19 cellular contexts compared by ENCODE assay signal in the genomic region with DNA sequence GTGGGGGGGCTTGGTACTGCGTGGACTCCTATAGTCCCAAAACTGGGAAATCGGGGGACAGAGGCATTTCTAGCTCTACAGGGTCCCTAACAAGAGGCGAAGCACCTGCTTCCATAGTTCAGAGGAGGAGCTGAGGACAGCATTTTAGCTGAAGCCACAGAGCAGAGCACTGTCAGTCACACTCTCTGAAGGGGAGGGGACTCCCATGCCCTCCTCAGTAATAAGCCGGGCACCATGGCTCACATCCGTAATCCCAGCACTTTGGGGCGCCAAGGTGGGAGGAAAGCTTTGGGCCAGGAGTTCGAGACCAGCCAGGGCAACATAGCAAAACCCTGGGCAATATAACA. TPM values are rescaled to one million over a fixed set of nuclear protein-coding genes. Genes with fewer than 3 reads are reported as not detected.
DNase-seq lines count a peak whose midpoint lies in the region; ATAC-seq and TF ChIP-seq lines count a peak whose summit lies in the region.
"Had no signal": no experiment of that assay in that cellular context is flagged by ENCODE, and none has a peak within 500 bp of the region (broad histone marks: within the 10 kb centered on the region; RNA-seq: fewer than 3 reads in every experiment).

No MANE protein-coding gene starts in this region.

- ATAC-seq in WTC11 (peak; percentile 19), left lobe of liver (peak; percentile 34)
- ATAC-seq: stimulated activated memory B cell treated with anti-CD40 and anti-IgM and Interleukin-4, amounts not matched to agents 10 μg/mL and 1 μg/mL and 100 μg/mL, for 72 hours had no signal

- H3K4me2 ChIP-seq in osteoblast (ENCODE audit: insufficient read depth, low read length) = no peak overlapping the region

- no peaks in the 10 kb centered on the region for H3K9me3 ChIP-seq in HUES64 (ENCODE audit: insufficient read depth, low read depth, low read length)
- no peaks in the 10 kb centered on the region for H3K9me3 ChIP-seq in osteoblast (ENCODE audit: low read depth, low read length)
- H3K9me3 ChIP-seq: ascending aorta; BLaER1 treated with 17β-estradiol and CSF1 and Interleukin-3, amounts not matched to agents 10 nM and 100 nM; thyroid gland had no signal

- CTCF ChIA-PET in WTC11 (lab: Charles Lee) = interaction anchor here (0.7 to 4.3 kb wide), 4 partner anchors 11 to 256 kb away, joined by 3 to 58 read pairs (median 5); no protein-coding TSS in a partner anchor

- H3K36me3 ChIP-seq in HUES64 (ENCODE audit: insufficient read depth, low read length) (no peaks in the 10 kb centered on the region), osteoblast (ENCODE audit: insufficient read depth, low read length) (no peaks in the 10 kb centered on the region)
- H3K36me3 ChIP-seq: ascending aorta; BLaER1 treated with 17β-estradiol and CSF1 and Interleukin-3, amounts not matched to agents 10 nM and 100 nM; thyroid gland had no signal

- no peaks in the 10 kb centered on the region for H3K36me3 Mint-ChIP-seq in WTC11
- H3K36me3 Mint-ChIP-seq: naive B cell; stimulated activated memory B cell treated with anti-CD40 and anti-IgM and Interleukin-4, amounts not matched to agents 10 μg/mL and 1 μg/mL and 100 μg/mL, for 72 hours had no signal

- WGBS in HUES64 = 26% methylated on average over 7 of the region's 7 CpGs

- H3K9ac ChIP-seq in HUES64 (ENCODE audit: low read depth, low read length) = no peak overlapping the region

- H3K4me3 Mint-ChIP-seq in WTC11 = peak overlapping the region; percentile 53
- H3K4me3 Mint-ChIP-seq: stimulated activated memory B cell treated with anti-CD40 and anti-IgM and Interleukin-4, amounts not matched to agents 10 μg/mL and 1 μg/mL and 100 μg/mL, for 72 hours had no signal

- no peak overlapping the region for H3K27ac Mint-ChIP-seq in WTC11
- H3K27ac Mint-ChIP-seq: naive B cell; stimulated activated memory B cell treated with anti-CD40 and anti-IgM and Interleukin-4, amounts not matched to agents 10 μg/mL and 1 μg/mL and 100 μg/mL, for 72 hours had no signal

- peak; percentile 56 for DNase-seq in NCI-H1105 treated with DMSO at 0.1 percent for 48 hours (lab: John Stamatoyannopoulos, UW)
- no peak for DNase-seq in NCI-H1105 (lab: John Stamatoyannopoulos, UW)
- no peak for DNase-seq in WTC11 (ENCODE audit: low spot score)
- no peak for DNase-seq in left lobe of liver (ENCODE audit: low spot score)
- no peak for DNase-seq in SHP77 (lab: John Stamatoyannopoulos, UW)
- DNase-seq in cortex of kidney (lab: John Stamatoyannopoulos, UW) = no peak
- DNase-seq in osteoblast (ENCODE audit: insufficient read length, low spot score, missing footprints) = no peak
- DNase-seq: activated naive CD4-positive, alpha-beta T cell treated with Interleukin-2 at 50 U/mL for 16 hours; DMS79; naive B cell; NCI-H446; SW 1271; thyroid gland had no signal

- H3K4me3 ChIP-seq in HUES64 (ENCODE audit: low read length) (peak overlapping the region; percentile 39), osteoblast (ENCODE audit: insufficient read depth, low read length) (no peak overlapping the region)
- H3K4me3 ChIP-seq: ascending aorta; BLaER1 treated with 17β-estradiol and CSF1 and Interleukin-3, amounts not matched to agents 10 nM and 100 nM; lung; thyroid gland had no signal

- H3K4me1 ChIP-seq in HUES64 (ENCODE audit: insufficient read depth, low read length) (peaks cover 7% of the 10 kb centered on the region; the same call in 1 of the 2 replicates), osteoblast (ENCODE audit: insufficient read depth, low read length) (peaks cover 3% of the 10 kb centered on the region)

- peaks cover 75% of the 10 kb centered on the region for H3K27me3 ChIP-seq in HUES64 (ENCODE audit: insufficient read depth, low read length)
- peaks cover 4% of the 10 kb centered on the region for H3K27me3 ChIP-seq in osteoblast (ENCODE audit: insufficient read depth, low read length)

- H3K9me3 Mint-ChIP-seq in WTC11 = no peaks in the 10 kb centered on the region
- H3K9me3 Mint-ChIP-seq: stimulated activated memory B cell treated with anti-CD40 and anti-IgM and Interleukin-4, amounts not matched to agents 10 μg/mL and 1 μg/mL and 100 μg/mL, for 72 hours had no signal

- H3K27ac ChIP-seq in HUES64 (ENCODE audit: low read depth, low read length) (no peak overlapping the region), osteoblast (ENCODE audit: low read depth, low read length) (no peak overlapping the region)
- H3K27ac ChIP-seq: ascending aorta; BLaER1 treated with 17β-estradiol and CSF1 and Interleukin-3, amounts not matched to agents 10 nM and 100 nM; HL-60; thyroid gland had no signal

- H3K79me2 ChIP-seq in osteoblast (ENCODE audit: insufficient read depth, low read length) = no peaks in the 10 kb centered on the region

- H3K4me1 Mint-ChIP-seq in WTC11 = peaks cover 18% of the 10 kb centered on the region

- TF ChIP-seq CTCF in WTC11 (IDR thresholded peaks at IDR 0.05) (no peak), osteoblast (IDR thresholded peaks at IDR 0.05; ENCODE audit: extremely low read depth, low read depth, low read length) (no peak)

- POLR2A ChIA-PET in WTC11 (lab: Charles Lee) = interaction anchor here (1.1 kb wide), 1 partner anchor 90 kb away, joined by 4 read pairs; a partner anchor contains a TSS

- H2AFZ ChIP-seq in osteoblast (ENCODE audit: low read length) = no peak overlapping the region

- no peaks in the 10 kb centered on the region for H4K20me1 ChIP-seq in osteoblast (ENCODE audit: insufficient read depth, low read length)

- H3K27me3 Mint-ChIP-seq in WTC11 (ENCODE audit: low read depth) = peaks cover 94% of the 10 kb centered on the region

TF ChIP-seq in WTC11, 78 proteins besides CTCF, POLR2A, EP300 and RAD21 (continues in another document):
- no peak for TF ChIP-seq ESRRA (CRISPR knock-in tag; IDR thresholded peaks at IDR 0.05; ENCODE audit: borderline replicate concordance)
- TF ChIP-seq, protein P1, sequence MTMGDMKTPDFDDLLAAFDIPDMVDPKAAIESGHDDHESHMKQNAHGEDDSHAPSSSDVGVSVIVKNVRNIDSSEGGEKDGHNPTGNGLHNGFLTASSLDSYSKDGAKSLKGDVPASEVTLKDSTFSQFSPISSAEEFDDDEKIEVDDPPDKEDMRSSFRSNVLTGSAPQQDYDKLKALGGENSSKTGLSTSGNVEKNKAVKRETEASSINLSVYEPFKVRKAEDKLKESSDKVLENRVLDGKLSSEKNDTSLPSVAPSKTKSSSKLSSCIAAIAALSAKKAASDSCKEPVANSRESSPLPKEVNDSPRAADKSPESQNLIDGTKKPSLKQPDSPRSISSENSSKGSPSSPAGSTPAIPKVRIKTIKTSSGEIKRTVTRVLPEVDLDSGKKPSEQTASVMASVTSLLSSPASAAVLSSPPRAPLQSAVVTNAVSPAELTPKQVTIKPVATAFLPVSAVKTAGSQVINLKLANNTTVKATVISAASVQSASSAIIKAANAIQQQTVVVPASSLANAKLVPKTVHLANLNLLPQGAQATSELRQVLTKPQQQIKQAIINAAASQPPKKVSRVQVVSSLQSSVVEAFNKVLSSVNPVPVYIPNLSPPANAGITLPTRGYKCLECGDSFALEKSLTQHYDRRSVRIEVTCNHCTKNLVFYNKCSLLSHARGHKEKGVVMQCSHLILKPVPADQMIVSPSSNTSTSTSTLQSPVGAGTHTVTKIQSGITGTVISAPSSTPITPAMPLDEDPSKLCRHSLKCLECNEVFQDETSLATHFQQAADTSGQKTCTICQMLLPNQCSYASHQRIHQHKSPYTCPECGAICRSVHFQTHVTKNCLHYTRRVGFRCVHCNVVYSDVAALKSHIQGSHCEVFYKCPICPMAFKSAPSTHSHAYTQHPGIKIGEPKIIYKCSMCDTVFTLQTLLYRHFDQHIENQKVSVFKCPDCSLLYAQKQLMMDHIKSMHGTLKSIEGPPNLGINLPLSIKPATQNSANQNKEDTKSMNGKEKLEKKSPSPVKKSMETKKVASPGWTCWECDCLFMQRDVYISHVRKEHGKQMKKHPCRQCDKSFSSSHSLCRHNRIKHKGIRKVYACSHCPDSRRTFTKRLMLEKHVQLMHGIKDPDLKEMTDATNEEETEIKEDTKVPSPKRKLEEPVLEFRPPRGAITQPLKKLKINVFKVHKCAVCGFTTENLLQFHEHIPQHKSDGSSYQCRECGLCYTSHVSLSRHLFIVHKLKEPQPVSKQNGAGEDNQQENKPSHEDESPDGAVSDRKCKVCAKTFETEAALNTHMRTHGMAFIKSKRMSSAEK (CRISPR knock-in tag; IDR thresholded peaks at IDR 0.05; ENCODE audit: borderline replicate concordance) = no peak
- no peak for TF ChIP-seq NR1H2 (CRISPR knock-in tag; IDR thresholded peaks at IDR 0.05)
- TF ChIP-seq, protein P2, sequence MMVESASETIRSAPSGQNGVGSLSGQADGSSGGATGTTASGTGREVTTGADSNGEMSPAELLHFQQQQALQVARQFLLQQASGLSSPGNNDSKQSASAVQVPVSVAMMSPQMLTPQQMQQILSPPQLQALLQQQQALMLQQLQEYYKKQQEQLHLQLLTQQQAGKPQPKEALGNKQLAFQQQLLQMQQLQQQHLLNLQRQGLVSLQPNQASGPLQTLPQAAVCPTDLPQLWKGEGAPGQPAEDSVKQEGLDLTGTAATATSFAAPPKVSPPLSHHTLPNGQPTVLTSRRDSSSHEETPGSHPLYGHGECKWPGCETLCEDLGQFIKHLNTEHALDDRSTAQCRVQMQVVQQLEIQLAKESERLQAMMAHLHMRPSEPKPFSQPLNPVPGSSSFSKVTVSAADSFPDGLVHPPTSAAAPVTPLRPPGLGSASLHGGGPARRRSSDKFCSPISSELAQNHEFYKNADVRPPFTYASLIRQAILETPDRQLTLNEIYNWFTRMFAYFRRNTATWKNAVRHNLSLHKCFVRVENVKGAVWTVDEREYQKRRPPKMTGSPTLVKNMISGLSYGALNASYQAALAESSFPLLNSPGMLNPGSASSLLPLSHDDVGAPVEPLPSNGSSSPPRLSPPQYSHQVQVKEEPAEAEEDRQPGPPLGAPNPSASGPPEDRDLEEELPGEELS (CRISPR knock-in tag; IDR thresholded peaks at IDR 0.05) = no peak
- no peak for TF ChIP-seq MYBL2 (CRISPR knock-in tag; IDR thresholded peaks at IDR 0.05)
- no peak for TF ChIP-seq ZNF423 (CRISPR knock-in tag; IDR thresholded peaks at IDR 0.05)

RNA-seq across cellular contexts. Expression of a gene that starts 3.8 kb away (rescaled TPM):
- polyA plus RNA-seq in HUES64 (2013, experiment 1 of 2) = 4.2 TPM
- polyA plus RNA-seq in HUES64 (2013, experiment 2 of 2) = 6.7 TPM
- total RNA-seq in WTC11 (2021) (6.8 to 11.1 TPM (median 10.3 TPM) in 3 replicates), left lobe of liver (0.08 TPM), osteoblast (0.72 and 1.2 TPM in 2 replicates)
- total RNA-seq: ascending aorta had no signal

RNA-seq across cellular contexts. Expression of a gene that starts 25.0 kb away (rescaled TPM):
- polyA plus RNA-seq in HUES64 (2013, experiment 1 of 2) = 45.0 TPM
- 44.3 TPM for polyA plus RNA-seq in HUES64 (2013, experiment 2 of 2)
- total RNA-seq in WTC11 (2021) (86.2 to 90.3 TPM (median 87.8 TPM) in 3 replicates), left lobe of liver (19.2 TPM), osteoblast (13.4 and 15.3 TPM in 2 replicates)
